In genomic region chr17:67488161-67488560, GRCh38 we compare ENCODE assay signal across 11 cellular contexts.
DNase-seq lines count a peak whose midpoint lies in the region; ATAC-seq and TF ChIP-seq lines count a peak whose summit lies in the region.
"Had no signal": no experiment of that assay in that cellular context is flagged by ENCODE, and none has a peak within 500 bp of the region (broad histone marks: within the 10 kb centered on the region; RNA-seq: fewer than 3 reads in every experiment).

No MANE protein-coding gene starts in this region.

- peaks cover 14% of the 10 kb centered on the region for H3K36me3 Mint-ChIP-seq in CD4-positive, alpha-beta T cell (ENCODE audit: low read depth)
- H3K36me3 Mint-ChIP-seq in brain: peaks cover 5% of the 10 kb centered on the region

- peaks cover 83% of the 10 kb centered on the region for H3K4me1 Mint-ChIP-seq in CD4-positive, alpha-beta T cell (ENCODE audit: low read depth)
- H3K4me1 Mint-ChIP-seq in brain: peaks cover 47% of the 10 kb centered on the region

- no peaks in the 10 kb centered on the region for H3K9me3 Mint-ChIP-seq in CD4-positive, alpha-beta T cell
- H3K9me3 Mint-ChIP-seq in brain: no peaks in the 10 kb centered on the region
- H3K9me3 Mint-ChIP-seq: stimulated activated naive B cell treated with anti-CD40 and anti-IgM and Interleukin-4, amounts not matched to agents 10 μg/mL and 1 μg/mL and 100 μg/mL, for 72 hours had no signal

- no peaks in the 10 kb centered on the region for H3K9me3 ChIP-seq in CD4-positive, alpha-beta T cell (ENCODE audit: control insufficient read depth, low read length)
- no peaks in the 10 kb centered on the region for H3K9me3 ChIP-seq in spleen

- CTCF ChIA-PET in CD4-positive, alpha-beta T cell (lab: Charles Lee): interaction anchor here (1.5 kb wide), 1 partner anchor 11 kb away, joined by 5 read pairs; no protein-coding TSS in a partner anchor
- CTCF ChIA-PET in HEK293T (lab: Yijun Ruan, JAX): no interaction called here

- H3K27ac Mint-ChIP-seq in CD4-positive, alpha-beta T cell: peak overlapping the region; percentile 63
- H3K27ac Mint-ChIP-seq in brain: peak overlapping the region in 4 of 5 experiments; percentile 73 to 96 (median 90)
- H3K27ac Mint-ChIP-seq: stimulated activated naive B cell treated with anti-CD40 and anti-IgM and Interleukin-4, amounts not matched to agents 10 μg/mL and 1 μg/mL and 100 μg/mL, for 72 hours had no signal

- H3K36me3 ChIP-seq in rectal smooth muscle tissue (ENCODE audit: control insufficient read depth, insufficient read depth, low read length) (no peaks in the 10 kb centered on the region), spleen (no peaks in the 10 kb centered on the region)

- no peak overlapping the region for H3K4me3 Mint-ChIP-seq in CD4-positive, alpha-beta T cell
- peak overlapping the region in 2 of 5 experiments; percentile 7 to 55 for H3K4me3 Mint-ChIP-seq in brain
- H3K4me3 Mint-ChIP-seq: stimulated activated naive B cell treated with anti-CD40 and anti-IgM and Interleukin-4, amounts not matched to agents 10 μg/mL and 1 μg/mL and 100 μg/mL, for 72 hours had no signal

- H3K27me3 ChIP-seq in CD4-positive, alpha-beta T cell (ENCODE audit: control insufficient read depth, insufficient read depth, low read length): no peaks in the 10 kb centered on the region
- H3K27me3 ChIP-seq in rectal smooth muscle tissue (ENCODE audit: control insufficient read depth, insufficient read depth, low read length): no peaks in the 10 kb centered on the region
- no peaks in the 10 kb centered on the region for H3K27me3 ChIP-seq in spleen (replicated peaks in 1 of 7)

- ATAC-seq in CD4-positive, alpha-beta T cell (ENCODE audit: poor library complexity): no peak
- ATAC-seq in HG03460 (IDR thresholded peaks at IDR 0.05; ENCODE audit: unreplicated experiment): no peak
- ATAC-seq: activated CD4-positive, CD25-positive, alpha-beta regulatory T cell treated with anti-CD3 and anti-CD28 coated beads, Interleukin-2, amount 50 U/mL, for 24 hours had no signal

- no peak for TF ChIP-seq CTCF in CD4-positive, alpha-beta T cell (IDR thresholded peaks at IDR 0.05)
- TF ChIP-seq CTCF in brain (conservative IDR thresholded peaks at IDR 0.05): no peak
- TF ChIP-seq CTCF in spleen (IDR thresholded peaks at IDR 0.05 in 8 of 11, conservative IDR thresholded peaks at IDR 0.05 in 3 of 11): no peak

- WGBS in spleen, 5 donors: 81 to 84% (median 83%) methylated on average over 12 of the region's 12 CpGs

- no peak overlapping the region for H3K4me3 ChIP-seq in rectal smooth muscle tissue (ENCODE audit: low read length)
- no peak overlapping the region for H3K4me3 ChIP-seq in spleen

- H3K27me3 Mint-ChIP-seq in CD4-positive, alpha-beta T cell: no peaks in the 10 kb centered on the region
- peaks cover 7% of the 10 kb centered on the region for H3K27me3 Mint-ChIP-seq in brain
- H3K27me3 Mint-ChIP-seq: stimulated activated naive B cell treated with anti-CD40 and anti-IgM and Interleukin-4, amounts not matched to agents 10 μg/mL and 1 μg/mL and 100 μg/mL, for 72 hours had no signal

- no peak overlapping the region for H3K9ac ChIP-seq in rectal smooth muscle tissue (ENCODE audit: low read length)

- no peak overlapping the region for H3K27ac ChIP-seq in CD4-positive, alpha-beta T cell (ENCODE audit: low read depth, low read length)
- peak overlapping the region; percentile 12 for H3K27ac ChIP-seq in rectal smooth muscle tissue (ENCODE audit: low read depth, low read length)
- peak overlapping the region in 3 of 8 donors; percentile 10 to 56 (median 36) for H3K27ac ChIP-seq in spleen

- TF ChIP-seq POLR2A in spleen (IDR thresholded peaks at IDR 0.05): no peak

- H3K4me1 ChIP-seq in rectal smooth muscle tissue (ENCODE audit: control insufficient read depth, insufficient read depth, low read length) (peaks cover 10% of the 10 kb centered on the region), spleen (peaks cover 8 to 71% (median 32%) of the 10 kb centered on the region in 6 donors)

- POLR2A ChIA-PET in CD4-positive, alpha-beta T cell (lab: Charles Lee): no interaction called here
- POLR2A ChIA-PET in HEK293T (lab: Yijun Ruan, JAX): no interaction called here

- no peak for DNase-seq in CD4-positive, alpha-beta T cell
- peak in 32 of 51 donors; percentile 23 to 86 (median 54) for DNase-seq in hypothalamus (lab: John Stamatoyannopoulos, UW)
- no peak for DNase-seq in NCI-H1092 treated with DMSO at 0.1 percent for 48 hours (lab: John Stamatoyannopoulos, UW)
- DNase-seq in spleen: no peak
- DNase-seq in HEK293T (ENCODE audit: extremely low spot score): no peak
- DNase-seq: Calu3; stimulated activated naive B cell treated with anti-CD40 and anti-IgM and Interleukin-4, amounts not matched to agents 10 μg/mL and 1 μg/mL and 100 μg/mL, for 72 hours had no signal

- intact Hi-C loops in CD4-positive, alpha-beta T cell (cut with DNase I, micrococcal nuclease): no loop called here
- intact Hi-C loops in spleen (cut with DNase I; ENCODE audit: low total_unique reads): no loop called here

TF ChIP-seq in HEK293T, 16 proteins besides CTCF, POLR2A, EP300 and RAD21:
- TF ChIP-seq ARNT (IDR thresholded peaks at IDR 0.05) (no peak), SUZ12 (IDR thresholded peaks at IDR 0.05) (no peak), TARDBP (IDR thresholded peaks at IDR 0.05) (no peak), FOXK2 (IDR thresholded peaks at IDR 0.05) (no peak), L3MBTL2 (conservative IDR thresholded peaks at IDR 0.05) (no peak), LEF1 (IDR thresholded peaks at IDR 0.05; ENCODE audit: borderline replicate concordance) (no peak), ZNF384 (IDR thresholded peaks at IDR 0.05) (no peak), ELF4 (IDR thresholded peaks at IDR 0.05) (no peak), PKNOX1 (IDR thresholded peaks at IDR 0.05) (no peak), HDGF (IDR thresholded peaks at IDR 0.05; ENCODE audit: borderline replicate concordance) (no peak), FOXM1 (IDR thresholded peaks at IDR 0.05; ENCODE audit: borderline replicate concordance) (no peak), BHLHE40 (IDR thresholded peaks at IDR 0.05; ENCODE audit: borderline replicate concordance) (no peak)
TF ChIP-seq in HEK293T: peak in this region for 0.

Comparison
In these comparisons a context has a peak if more than half of its experiments do, and no peak if none do; other contexts are left out.
1. DNase-seq: peak in hypothalamus (32 of 51); none in CD4-positive, alpha-beta T cell (0 of 10), NCI-H1092 treated with DMSO at 0.1 percent for 48 hours (single experiment), spleen (single experiment) and HEK293T (single experiment).